Comparison of ENCODE assay signal across 17 cellular contexts in genomic region chr3:138439646-138440045, GRCh38. TPM values are rescaled to one million over a fixed set of nuclear protein-coding genes. Genes with fewer than 3 reads are reported as not detected.
"Had no signal": no experiment of that assay in that cellular context is flagged by ENCODE, and none has a peak within 500 bp of the region (broad histone marks: within the 10 kb centered on the region; RNA-seq: fewer than 3 reads in every experiment).

No MANE protein-coding gene starts in this region.

- H3K9me3 ChIP-seq: ascending aorta, gastrocnemius medialis, heart right ventricle, left lung, psoas muscle, right lobe of liver had no signal

- DNase-seq: activated CD4-positive, alpha-beta memory T cell treated with anti-CD3 and anti-CD28 coated beads for 36 hours; activated gamma-delta T cell treated with Interleukin-2 at 50 U/mL for 16 hours; activated naive CD8-positive, alpha-beta T cell treated with anti-CD3 and anti-CD28 coated beads, Interleukin-2, amount 10 ng/mL, durations not matched to agents 7 days and 5 days; activated T-cell treated with anti-CD3 and anti-CD28 coated beads, Interleukin-2, amount 50 U/mL, for 48 hours; effector CD4-positive, alpha-beta T cell; gastrocnemius medialis; psoas muscle; right lobe of liver; stimulated activated CD4-positive, alpha-beta T cell treated with anti-CD3 and anti-CD28 coated beads, Interleukin-12 subunit alpha, Interleukin-12 subunit beta, amount 100 ng/mL, for 4 hours; stimulated activated naive CD4-positive, alpha-beta T cell treated with Interleukin-2 at 50 U/mL for 16 hours had no signal

- H3K27ac Mint-ChIP-seq: activated CD4-positive, alpha-beta memory T cell treated with anti-CD3 and anti-CD28 coated beads for 36 hours; activated naive CD8-positive, alpha-beta T cell treated with anti-CD3 and anti-CD28 coated beads, Interleukin-2, amount 10 ng/mL, durations not matched to agents 7 days and 5 days; memory B cell; nephron had no signal

- ATAC-seq: gastrocnemius medialis, right lobe of liver had no signal

- H3K4me3 Mint-ChIP-seq: activated CD4-positive, alpha-beta memory T cell treated with anti-CD3 and anti-CD28 coated beads for 36 hours; activated naive CD8-positive, alpha-beta T cell treated with anti-CD3 and anti-CD28 coated beads, Interleukin-2, amount 10 ng/mL, durations not matched to agents 7 days and 5 days; memory B cell; nephron had no signal

- H3K9me3 Mint-ChIP-seq: activated CD4-positive, alpha-beta memory T cell treated with anti-CD3 and anti-CD28 coated beads for 36 hours; activated naive CD8-positive, alpha-beta T cell treated with anti-CD3 and anti-CD28 coated beads, Interleukin-2, amount 10 ng/mL, durations not matched to agents 7 days and 5 days; memory B cell; nephron had no signal

- H3K36me3 ChIP-seq: ascending aorta, cardiac muscle cell, gastrocnemius medialis, heart right ventricle, left lung, right lobe of liver had no signal

- H3K27me3 ChIP-seq: ascending aorta had no signal

- H3K27ac ChIP-seq: ascending aorta, coronary artery, gastrocnemius medialis, heart right ventricle, left lung, psoas muscle, right lobe of liver had no signal

- H3K4me1 Mint-ChIP-seq: activated naive CD8-positive, alpha-beta T cell treated with anti-CD3 and anti-CD28 coated beads, Interleukin-2, amount 10 ng/mL, durations not matched to agents 7 days and 5 days; memory B cell had no signal

- H3K4me3 ChIP-seq: ascending aorta, cardiac muscle cell, coronary artery, gastrocnemius medialis, heart right ventricle, left lung, psoas muscle, right lobe of liver had no signal

- H3K36me3 Mint-ChIP-seq: activated CD4-positive, alpha-beta memory T cell treated with anti-CD3 and anti-CD28 coated beads for 36 hours; activated naive CD8-positive, alpha-beta T cell treated with anti-CD3 and anti-CD28 coated beads, Interleukin-2, amount 10 ng/mL, durations not matched to agents 7 days and 5 days; memory B cell had no signal

RNA-seq across cellular contexts. Expression of gene ESYT3, which starts 5.2 kb away (rescaled TPM):
- total RNA-seq: ascending aorta had no signal
